26 cellular contexts compared by ENCODE assay signal in the genomic region with DNA sequence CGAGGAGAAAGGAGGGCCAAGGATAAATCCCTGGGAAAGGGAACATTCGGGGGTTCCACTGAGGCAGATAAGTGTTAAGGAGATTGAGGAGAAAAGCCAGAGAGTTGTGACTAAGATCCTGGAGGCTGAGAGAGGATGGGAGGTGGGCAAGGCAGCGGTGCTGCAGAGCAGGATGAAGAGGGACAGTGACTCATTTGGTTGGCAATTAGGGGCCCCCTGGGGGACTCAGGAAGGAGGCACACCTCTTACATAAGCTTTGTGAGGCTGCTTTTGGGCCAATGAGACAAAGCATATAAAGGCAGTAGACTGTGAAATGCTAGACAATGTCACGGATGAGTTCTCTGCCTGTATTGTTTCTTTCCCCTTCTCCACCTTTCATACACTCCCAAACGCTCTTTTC.
DNase-seq lines count a peak whose midpoint lies in the region; ATAC-seq and TF ChIP-seq lines count a peak whose summit lies in the region.
"Had no signal": no experiment of that assay in that cellular context is flagged by ENCODE, and none has a peak within 500 bp of the region (broad histone marks: within the 10 kb centered on the region; RNA-seq: fewer than 3 reads in every experiment).

No MANE protein-coding gene starts in this region.

- in situ Hi-C loops in Caki2 (cut with HindIII; ENCODE audit: low pct_unique_long_range_greater_than_20kb, low sequenced_read_pairs): no loop called here

- no peaks in the 10 kb centered on the region for H3K36me3 Mint-ChIP-seq in effector memory CD8-positive, alpha-beta T cell (ENCODE audit: insufficient read depth)
- H3K36me3 Mint-ChIP-seq: mesothelial cell of epicardium, T-cell had no signal

- POLR2A ChIA-PET in A673 (lab: Charles Lee; ENCODE audit: low non-redundant PET) (no interaction called here), OCI-LY7 (lab: Charles Lee) (no interaction called here)

- H3K4me3 ChIP-seq in A673 (ENCODE audit: low read depth, low read length, poor library complexity, severe bottlenecking) (no peak overlapping the region), OCI-LY7 (ENCODE audit: low read depth, low read length, poor library complexity, severe bottlenecking) (peak overlapping the region; percentile 24)
- H3K4me3 ChIP-seq: adrenal gland, gastrocnemius medialis had no signal

- no peak overlapping the region for H3K4me3 Mint-ChIP-seq in effector memory CD8-positive, alpha-beta T cell
- H3K4me3 Mint-ChIP-seq: mesothelial cell of epicardium; nephron progenitor cell; stimulated activated naive CD8-positive, alpha-beta T cell treated with anti-CD3 and anti-CD28 coated beads, Interleukin-15, Interleukin-2, amounts not matched to agents 100 ng/mL and 50 ng/mL, for 24 hours; T-cell had no signal

- H3K27me3 Mint-ChIP-seq in effector memory CD8-positive, alpha-beta T cell: no peaks in the 10 kb centered on the region
- H3K27me3 Mint-ChIP-seq: stimulated activated naive CD8-positive, alpha-beta T cell treated with anti-CD3 and anti-CD28 coated beads, Interleukin-15, Interleukin-2, amounts not matched to agents 100 ng/mL and 50 ng/mL, for 24 hours; T-cell had no signal

- no peaks in the 10 kb centered on the region for H3K9me3 Mint-ChIP-seq in effector memory CD8-positive, alpha-beta T cell
- H3K9me3 Mint-ChIP-seq: mesothelial cell of epicardium; nephron progenitor cell; stimulated activated naive CD8-positive, alpha-beta T cell treated with anti-CD3 and anti-CD28 coated beads, Interleukin-15, Interleukin-2, amounts not matched to agents 100 ng/mL and 50 ng/mL, for 24 hours; T-cell had no signal

- H2AFZ ChIP-seq in OCI-LY7 (ENCODE audit: low read length): 0 out of 2 replicates have a peak overlapping the region, but pooled peaks have one; percentile 39

- no peaks in the 10 kb centered on the region for H3K79me2 ChIP-seq in OCI-LY7 (ENCODE audit: insufficient read depth, low read depth, low read length)

- H3K9me3 ChIP-seq in A673 (ENCODE audit: low read depth, low read length, poor library complexity, severe bottlenecking) (no peaks in the 10 kb centered on the region), OCI-LY7 (ENCODE audit: low read length) (no peaks in the 10 kb centered on the region)
- H3K9me3 ChIP-seq: adrenal gland, gastrocnemius medialis had no signal

- peak overlapping the region; percentile 66 for H3K4me2 ChIP-seq in OCI-LY7 (ENCODE audit: low read length)

- DNase-seq in A673 (ENCODE audit: low spot score) (peak; percentile 52), Caki2 (ENCODE audit: low read depth) (peak; percentile 7), NCI-H146 (lab: John Stamatoyannopoulos, UW) (peak; percentile 85), OCI-LY7 (ENCODE audit: low spot score) (peak; percentile 42)
- no peak for DNase-seq in stimulated activated naive CD4-positive, alpha-beta T cell treated with Interleukin-2 at 50 U/mL for 16 hours (lab: John Stamatoyannopoulos, UW)
- no peak for DNase-seq in effector memory CD8-positive, alpha-beta T cell
- DNase-seq: activated CD4-positive, alpha-beta T cell treated with anti-CD3 and anti-CD28 coated beads, Interleukin-2, amount 50 U/mL, for 1 hour; activated CD8-positive, alpha-beta memory T cell treated with anti-CD3 and anti-CD28 coated beads, Interleukin-2, amount 50 U/mL, for 48 hours; activated gamma-delta T cell; adrenal gland; erythroblast; gastrocnemius medialis; NCI-H446; nephron progenitor cell; OCI-M1; posterior cingulate gyrus; SIG-M5; stimulated activated CD4-positive, alpha-beta T cell treated with anti-CD3 and anti-CD28 coated beads, Interleukin-1b, Interleukin-23, amount 100 ng/mL, for 48 hours; T-cell; trophoblast cell had no signal

- TF ChIP-seq CTCF in A673 (conservative IDR thresholded peaks at IDR 0.05; ENCODE audit: low read depth, low read length): no peak
- no peak for TF ChIP-seq CTCF in OCI-LY7 (conservative IDR thresholded peaks at IDR 0.05; ENCODE audit: low read length)

- intact Hi-C loops in A673 (cut with micrococcal nuclease; ENCODE audit: unreplicated experiment): no loop called here
- intact Hi-C loops in OCI-LY7 (cut with micrococcal nuclease; ENCODE audit: unreplicated experiment): no loop called here

- no peaks in the 10 kb centered on the region for H4K20me1 ChIP-seq in OCI-LY7 (ENCODE audit: insufficient read depth, low read length)

- H3K27ac ChIP-seq in A673 (ENCODE audit: low read depth, low read length, poor library complexity, severe bottlenecking) (no peak overlapping the region), OCI-LY7 (ENCODE audit: low read depth, low read length, poor library complexity, severe bottlenecking) (no peak overlapping the region)
- H3K27ac ChIP-seq: adrenal gland, gastrocnemius medialis had no signal

- no TSS peak for BruUV-seq in A673 (replicated peaks; lab: Mats Ljungman, UMichigan)
- no TSS peak for BruUV-seq in OCI-LY7 (replicated peaks; lab: Mats Ljungman, UMichigan)

- peaks cover 42% of the 10 kb centered on the region for H3K27me3 ChIP-seq in A673 (replicated peaks; ENCODE audit: insufficient read depth, low read depth, low read length, poor library complexity)
- H3K27me3 ChIP-seq: adrenal gland, gastrocnemius medialis had no signal

- ATAC-seq in HG03097 (IDR thresholded peaks at IDR 0.05; ENCODE audit: low FRiP score, unreplicated experiment) (no peak), GM18868 (IDR thresholded peaks at IDR 0.05; ENCODE audit: unreplicated experiment) (no peak)
- no peak for ATAC-seq in effector memory CD8-positive, alpha-beta T cell (replicated peaks)
- ATAC-seq: gastrocnemius medialis, HepG2, left lobe of liver, T-cell had no signal

- no peaks in the 10 kb centered on the region for H3K4me1 Mint-ChIP-seq in effector memory CD8-positive, alpha-beta T cell (ENCODE audit: low read depth in 2 of 2)
- H3K4me1 Mint-ChIP-seq: T-cell had no signal

- no peak overlapping the region for H3K27ac Mint-ChIP-seq in effector memory CD8-positive, alpha-beta T cell
- H3K27ac Mint-ChIP-seq: mesothelial cell of epicardium; nephron progenitor cell; stimulated activated naive CD8-positive, alpha-beta T cell treated with anti-CD3 and anti-CD28 coated beads, Interleukin-15, Interleukin-2, amounts not matched to agents 100 ng/mL and 50 ng/mL, for 24 hours; T-cell had no signal

- H3K4me1 ChIP-seq in A673 (ENCODE audit: insufficient read depth, low read length, poor library complexity, severe bottlenecking): no peaks in the 10 kb centered on the region
- peaks cover 33% of the 10 kb centered on the region for H3K4me1 ChIP-seq in OCI-LY7 (ENCODE audit: insufficient read depth, low read length, poor library complexity, severe bottlenecking)
- H3K4me1 ChIP-seq: adrenal gland, gastrocnemius medialis had no signal

- CTCF ChIA-PET in A673 (lab: Charles Lee) (no interaction called here), OCI-LY7 (lab: Charles Lee; ENCODE audit: unreplicated experiment) (no interaction called here)

- no peaks in the 10 kb centered on the region for H3K9me2 ChIP-seq in OCI-LY7 (ENCODE audit: insufficient read depth, low read length)

- H3K36me3 ChIP-seq in A673 (ENCODE audit: insufficient read depth, low read length, poor library complexity, severe bottlenecking): no peaks in the 10 kb centered on the region
- no peaks in the 10 kb centered on the region for H3K36me3 ChIP-seq in OCI-LY7 (ENCODE audit: insufficient read depth, low read length)
- H3K36me3 ChIP-seq: adrenal gland, gastrocnemius medialis had no signal

Comparison
In these comparisons a context has a peak if more than half of its experiments do, and no peak if none do; other contexts are left out.
1. DNase-seq: peak in A673 (single experiment), Caki2 (single experiment), NCI-H146 (single experiment) and OCI-LY7 (single experiment); none in stimulated activated naive CD4-positive, alpha-beta T cell treated with Interleukin-2 at 50 U/mL for 16 hours (single experiment) and effector memory CD8-positive, alpha-beta T cell (0 of 3).